ENCODE assay signal across 17 cellular contexts in the genomic region with DNA sequence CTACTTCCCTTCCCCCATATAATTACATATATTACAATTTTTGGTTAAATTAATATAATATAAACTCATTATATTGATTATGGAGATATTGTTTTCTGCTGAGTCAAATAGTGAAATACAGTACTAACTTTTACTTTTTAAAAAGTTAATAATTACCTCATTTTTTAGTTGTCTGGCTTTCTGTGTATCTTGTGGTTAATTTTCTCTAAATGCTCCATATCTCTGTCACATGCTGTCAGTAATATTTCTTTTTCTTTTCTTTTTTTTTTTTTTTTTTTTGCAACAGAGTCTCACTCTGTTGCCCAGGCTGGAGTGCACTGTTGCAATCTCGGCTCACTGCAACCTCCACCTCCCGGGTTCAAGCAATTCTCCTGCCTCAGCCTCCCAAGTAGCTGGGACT. TPM values are rescaled to one million over a fixed set of nuclear protein-coding genes. Genes with fewer than 3 reads are reported as not detected.
DNase-seq lines count a peak whose midpoint lies in the region; ATAC-seq, FAIRE-seq and TF ChIP-seq lines count a peak whose summit lies in the region.
"Had no signal": no experiment of that assay in that cellular context is flagged by ENCODE, and none has a peak within 500 bp of the region (broad histone marks: within the 10 kb centered on the region; RNA-seq: fewer than 3 reads in every experiment).

No MANE protein-coding gene starts in this region.

- FAIRE-seq in RCC 7860 (lab: Jason Lieb, UNC) (peak; percentile 58), K562 (lab: Jason Lieb, UNC) (no peak)
- FAIRE-seq: GM12891, GM18507, H1 had no signal

- no peak overlapping the region for H2AFZ ChIP-seq in K562 (ENCODE audit: low read depth, low read length)

- no peaks in the 10 kb centered on the region for H4K20me1 ChIP-seq in K562 (replicated peaks; ENCODE audit: control insufficient read depth, insufficient read depth, low read length)

- no TSS peak for BruUV-seq in K562 (replicated peaks; lab: Mats Ljungman, UMichigan)

- TF ChIP-seq RAD21 in K562 (CRISPR knock-in tag; conservative IDR thresholded peaks at IDR 0.05 in 1 of 2, IDR thresholded peaks at IDR 0.05 in 1 of 2) = no peak

- H3K4me1 ChIP-seq in K562 (replicated peaks in 1 of 2; ENCODE audit: control insufficient read depth in 2 of 2, insufficient read depth in 2 of 2, low read length in 2 of 2) (no peaks in the 10 kb centered on the region), stomach (no peaks in the 10 kb centered on the region)

- ATAC-seq in K562 (no peak), left lobe of liver (peak; percentile 51)

- TF ChIP-seq EP300 in K562 (IDR thresholded peaks at IDR 0.05; ENCODE audit: low read length) = no peak
- TF ChIP-seq EP300 in stomach (IDR thresholded peaks at IDR 0.05) = no peak

- H3K9me3 ChIP-seq in K562 (replicated peaks; ENCODE audit: control insufficient read depth, insufficient read depth, low read depth, low read length) (no peaks in the 10 kb centered on the region), stomach (peaks cover 0 to 20% (median 14%) of the 10 kb centered on the region in 4 donors)

- TF ChIP-seq CTCF in K562 (IDR thresholded peaks at IDR 0.05 in 2 of 3, conservative IDR thresholded peaks at IDR 0.05 in 1 of 3; ENCODE audit: insufficient read depth in 2 of 3, low read depth in 1 of 3, low read length in 3 of 3) (no peak), stomach (IDR thresholded peaks at IDR 0.05) (no peak)

- DNase-seq in RCC 7860 (ENCODE audit: low spot score) = no peak
- DNase-seq in K562 (ENCODE audit: extremely low read depth in 1 of 4, low spot score in 3 of 4) = no peak
- DNase-seq in left lobe of liver (ENCODE audit: low spot score) = no peak
- DNase-seq in stomach = no peak
- DNase-seq in anterior cingulate cortex (lab: John Stamatoyannopoulos, UW) = no peak
- no peak for DNase-seq in DMS153 (lab: John Stamatoyannopoulos, UW)
- DNase-seq: C1 segment of cervical spinal cord; Calu3; CD4-positive, alpha-beta memory T cell; COR-L47; DND-41; GDM1; H7; HCEC 1CT had no signal

- H3K4me2 ChIP-seq in K562 (ENCODE audit: insufficient read depth, low read length) = no peak overlapping the region

- H3K27me3 ChIP-seq in K562 (ENCODE audit: control insufficient read depth in 2 of 2, insufficient read depth in 2 of 2, low read length in 2 of 2) (no peaks in the 10 kb centered on the region), stomach (no peaks in the 10 kb centered on the region)

- H3K27ac ChIP-seq in K562 (ENCODE audit: extremely low read depth, low read depth, low read length) = no peak overlapping the region
- H3K27ac ChIP-seq in stomach = no peak overlapping the region

- intact Hi-C loops in K562 (cut with micrococcal nuclease) = no loop called here
- intact Hi-C loops in stomach (cut with DNase I; ENCODE audit: low total_unique reads) = no loop called here

- no peaks in the 10 kb centered on the region for H3K9me1 ChIP-seq in K562 (ENCODE audit: control insufficient read depth, insufficient read depth, low read length)

- CTCF ChIA-PET in K562 (lab: Yijun Ruan, JAX; ENCODE audit: low intra/inter-chr PET ratio) = no interaction called here

- in situ Hi-C loops in K562 (cut with MboI) = no loop called here

- TF ChIP-seq POLR2A in K562 (conservative IDR thresholded peaks at IDR 0.05) (no peak), stomach (IDR thresholded peaks at IDR 0.05) (no peak)

- no peak overlapping the region for H3K4me3 ChIP-seq in K562
- H3K4me3 ChIP-seq in stomach = no peak overlapping the region

- POLR2A ChIA-PET in K562 (lab: Yijun Ruan, JAX) = no interaction called here

- 100% methylated on average over 1 of the region's 2 CpGs for WGBS in K562 (ENCODE audit: insufficient coverage, low coverage, missing lambda C conversion rate)
- WGBS in stomach, 5 donors = 92 to 100% (median 97%) methylated on average over 2 of the region's 2 CpGs

- H3K9ac ChIP-seq in K562 (ENCODE audit: insufficient read depth in 1 of 2, low read depth in 2 of 2, low read length in 2 of 2) = no peak overlapping the region

- no peaks in the 10 kb centered on the region for H3K79me2 ChIP-seq in K562 (ENCODE audit: control insufficient read depth, insufficient read depth, low read length)

- H3K36me3 ChIP-seq in K562 (ENCODE audit: control insufficient read depth, insufficient read depth, low read length) (peaks cover 7% of the 10 kb centered on the region; the same call in 2 of the 3 replicates), stomach (peaks cover 0 to 47% (median 42%) of the 10 kb centered on the region in 4 donors)

TF ChIP-seq in K562, 482 proteins besides CTCF, POLR2A, EP300 and RAD21:
- peak; percentile 49; the same call in 1 of the 2 replicates for TF ChIP-seq ZNF316 (IDR thresholded peaks at IDR 0.05)
- TF ChIP-seq SMAD4 (CRISPR knock-in tag; conservative IDR thresholded peaks at IDR 0.05) = no peak

RNA-seq across cellular contexts. Expression of gene STX17, which starts 23.2 kb away (rescaled TPM):
- 17.6 and 36.6 TPM in 2 replicates for total RNA-seq in K562 (2011; cell fraction: chromatin; rRNA removed; ENCODE audit: low replicate concordance)
- 6.5 and 9.5 TPM in 2 replicates for total RNA-seq in K562 (2011; cell fraction: nucleolus; rRNA removed)
- total RNA-seq in K562 (2011; cell fraction: nucleoplasm; rRNA removed) = 21.1 and 37.1 TPM in 2 replicates
- total RNA-seq in K562 (2014; rRNA removed) (14.7 and 16.9 TPM in 2 replicates), K562 (2014; rRNA removed; fragmentation: Illumina TruSeq; extraction: Trizol) (25.1 and 29.3 TPM in 2 replicates), K562 (2015; rRNA removed; fragmentation: Illumina TruSeq; extraction: Trizol) (20.1 and 21.7 TPM in 2 replicates), K562 (2021) (21.8 and 23.7 TPM in 2 replicates), left lobe of liver (25.8 TPM), stomach (10 to 100 TPM; 14.2 to 44.8 (median 22.8) TPM)
- polyA plus RNA-seq in K562 (2011; rRNA removed) (14.3 and 19.0 TPM in 2 replicates), K562 (2014; fragmentation: Illumina TruSeq; extraction: Trizol) (17.7 and 21.0 TPM in 2 replicates), K562 (2014; fragmentation: Nextera tagmentation; extraction: Ambion mirVana) (10 to 100 TPM; 14.9 to 17.1 TPM), K562 (2014; rRNA removed) (14.4 and 14.7 TPM in 2 replicates), stomach (10 to 100 TPM in 2 of 3 donors, 1 to 10 TPM in 1; 4.6 to 11.5 (median 10.1) TPM)
- polyA plus RNA-seq in K562 (2011; cell fraction: cytosol; rRNA removed) = 5.3 and 10.3 TPM in 2 replicates
- polyA plus RNA-seq in K562 (2011; cell fraction: nucleus; rRNA removed) = 13.9 and 16.4 TPM in 2 replicates
- polyA plus RNA-seq in K562 (2012) = 13.6 and 15.0 TPM in 2 replicates
- polyA minus RNA-seq in K562 (2011; rRNA and poly(A)+ RNA removed) = 28.1 and 32.4 TPM in 2 replicates
- polyA minus RNA-seq in K562 (2011; cell fraction: cytosol; rRNA and poly(A)+ RNA removed) = 13.3 and 16.6 TPM in 2 replicates
- polyA minus RNA-seq in K562 (2011; cell fraction: nucleus; rRNA and poly(A)+ RNA removed) = 16.2 and 28.8 TPM in 2 replicates
